Comparison of ENCODE assay signal across 8 cellular contexts in genomic region chr4:109588176-109588575, GRCh38. TPM values are rescaled to one million over a fixed set of nuclear protein-coding genes. Genes with fewer than 3 reads are reported as not detected.
DNase-seq lines count a peak whose midpoint lies in the region; ATAC-seq, FAIRE-seq and TF ChIP-seq lines count a peak whose summit lies in the region.

No MANE protein-coding gene starts in this region.

- H3K27me3 ChIP-seq in PC-9 (ENCODE audit: insufficient read depth, low read depth) = no peaks in the 10 kb centered on the region

- H3K9me2 ChIP-seq in PC-9 (ENCODE audit: insufficient read depth) = no peaks in the 10 kb centered on the region

- no peak overlapping the region for H3K27ac ChIP-seq in PC-9

- peak; percentile 27 for DNase-seq in GM12892 (ENCODE audit: insufficient read length)
- peak; percentile 31 to 57 for DNase-seq in NCI-H526 (lab: John Stamatoyannopoulos, UW)
- DNase-seq in effector CD4-positive, alpha-beta T cell = peak; percentile 7
- DNase-seq in PC-9 = no peak
- no peak for DNase-seq in KBM-7
- no peak for DNase-seq in AG08396 (ENCODE audit: low spot score)

- intact Hi-C loops in PC-9 (cut with micrococcal nuclease; ENCODE audit: unreplicated experiment) = no loop called here

- H3K4me2 ChIP-seq in PC-9 = no peak overlapping the region

- no peaks in the 10 kb centered on the region for H4K20me1 ChIP-seq in PC-9 (ENCODE audit: insufficient read depth)

- POLR2A ChIA-PET in PC-9 (lab: Charles Lee; ENCODE audit: unreplicated experiment) = no interaction called here

- no peaks in the 10 kb centered on the region for H3F3A ChIP-seq in PC-9 (ENCODE audit: insufficient read depth, low read depth)

- no peak for TF ChIP-seq POLR2A in GM12892 (IDR thresholded peaks at IDR 0.05; ENCODE audit: low read depth, low read length)

- CTCF ChIA-PET in PC-9 (lab: Charles Lee) = no interaction called here

- peaks cover 5% of the 10 kb centered on the region; the same call in 1 of the 2 replicates for H3K4me1 ChIP-seq in PC-9 (replicated peaks; ENCODE audit: insufficient read depth)

- in situ Hi-C loops in KBM-7 (cut with MboI; ENCODE audit: low pct_unique_long_range_greater_than_20kb, low sequenced_read_pairs) = no loop called here

- no peak for TF ChIP-seq CTCF in PC-9 (conservative IDR thresholded peaks at IDR 0.05)

- no peaks in the 10 kb centered on the region for H3K36me3 ChIP-seq in PC-9 (ENCODE audit: low read depth)

- ATAC-seq in GM21529 (IDR thresholded peaks at IDR 0.05; ENCODE audit: unreplicated experiment) (peak; percentile 94), esophagus mucosa (no peak)

- no peak overlapping the region for H2AFZ ChIP-seq in PC-9

- no peaks in the 10 kb centered on the region for H3K9me3 ChIP-seq in PC-9 (ENCODE audit: insufficient read depth, low read depth)

- no peak overlapping the region for H3K4me3 ChIP-seq in PC-9

- no peaks in the 10 kb centered on the region for H3K79me2 ChIP-seq in PC-9 (ENCODE audit: low read depth)

- BruUV-seq in PC-9 (replicated peaks; lab: Mats Ljungman, UMichigan) = no TSS peak

- FAIRE-seq in GM12892 (lab: Jason Lieb, UNC) = peak; percentile 76

RNA-seq across cellular contexts. Expression of gene MCUB, which starts 28.1 kb away (rescaled TPM):
- polyA plus RNA-seq in GM12892 (2012; ENCODE audit: missing spikeins) = 34.4 TPM
- total RNA-seq in esophagus mucosa = 20.3 TPM
- 15.4 and 17.0 TPM in 2 replicates for total RNA-seq in PC-9 (2021)

Comparison
In these comparisons a context has a peak if more than half of its experiments do, and no peak if none do; other contexts are left out.
1. DNase-seq: peak in GM12892 (single experiment), NCI-H526 (2 of 2) and effector CD4-positive, alpha-beta T cell (single experiment); none in PC-9 (0 of 2), KBM-7 (single experiment) and AG08396 (single experiment).